16 cellular contexts compared by ENCODE assay signal in genomic region chr1:7636801-7637526, GRCh38.
DNase-seq lines count a peak whose midpoint lies in the region; ATAC-seq and TF ChIP-seq lines count a peak whose summit lies in the region.
"Had no signal": no experiment of that assay in that cellular context is flagged by ENCODE, and none has a peak within 500 bp of the region (broad histone marks: within the 10 kb centered on the region; RNA-seq: fewer than 3 reads in every experiment).

No MANE protein-coding gene starts in this region.

- peak; percentile 78 for DNase-seq in SK-N-SH
- DNase-seq in cerebellum (ENCODE audit: low spot score) = peak; percentile 78
- no peak for DNase-seq in mesendoderm
- no peak for DNase-seq in RKO (ENCODE audit: low spot score)
- no peak for DNase-seq in stimulated activated effector memory CD8-positive, alpha-beta T cell treated with anti-CD3 and anti-CD28 coated beads, Interleukin-12 subunit alpha, Interleukin-12 subunit beta, amount 100 ng/mL, for 72 hours (ENCODE audit: low spot score in 2 of 2)
- no peak for DNase-seq in activated T-cell treated with anti-CD3 and anti-CD28 coated beads, Interleukin-2, amount 50 U/mL, for 24 hours
- DNase-seq in HCEC 1CT = no peak
- DNase-seq: AML-193; Caco-2; CD8-positive, alpha-beta memory T cell; DND-41; GF-D8 had no signal

- H2BK120ac ChIP-seq in mesendoderm (ENCODE audit: low read depth, low read length) = no peak overlapping the region

- no peaks in the 10 kb centered on the region for H3K9me3 Mint-ChIP-seq in stimulated activated effector memory CD8-positive, alpha-beta T cell treated with anti-CD3 and anti-CD28 coated beads, Interleukin-12 subunit alpha, Interleukin-12 subunit beta, amount 100 ng/mL, for 72 hours
- H3K9me3 Mint-ChIP-seq in activated T-cell treated with anti-CD3 and anti-CD28 coated beads, Interleukin-2, amount 50 U/mL, for 24 hours = no peaks in the 10 kb centered on the region
- H3K9me3 Mint-ChIP-seq: CD8-positive, alpha-beta memory T cell had no signal

- no peaks in the 10 kb centered on the region for H3K4me1 Mint-ChIP-seq in stimulated activated effector memory CD8-positive, alpha-beta T cell treated with anti-CD3 and anti-CD28 coated beads, Interleukin-12 subunit alpha, Interleukin-12 subunit beta, amount 100 ng/mL, for 72 hours
- no peaks in the 10 kb centered on the region for H3K4me1 Mint-ChIP-seq in activated T-cell treated with anti-CD3 and anti-CD28 coated beads, Interleukin-2, amount 50 U/mL, for 24 hours (ENCODE audit: low read depth)
- H3K4me1 Mint-ChIP-seq: CD8-positive, alpha-beta memory T cell had no signal

- peaks cover 0 to 72% of the 10 kb centered on the region in 2 experiments; a peak in 1 of 4 replicates for H3K4me1 ChIP-seq in SK-N-SH (ENCODE audit: control insufficient read depth in 1 of 2, insufficient read depth in 2 of 2, low read depth in 1 of 2, low read length in 1 of 2)
- H3K4me1 ChIP-seq in mesendoderm (ENCODE audit: control insufficient read depth, low read depth, low read length) = no peaks in the 10 kb centered on the region
- H3K4me1 ChIP-seq: Caco-2 had no signal

- H3K36me3 ChIP-seq in SK-N-SH (replicated peaks in 1 of 2; ENCODE audit: control insufficient read depth in 1 of 2, insufficient read depth in 2 of 2, low read length in 1 of 2) = no peaks in the 10 kb centered on the region
- H3K36me3 ChIP-seq in mesendoderm (ENCODE audit: control insufficient read depth, insufficient read depth, low read length) = no peaks in the 10 kb centered on the region
- H3K36me3 ChIP-seq: BLaER1 had no signal

- no peak for TF ChIP-seq RAD21 in SK-N-SH (IDR thresholded peaks at IDR 0.05; ENCODE audit: low read length)

- no peaks in the 10 kb centered on the region for H3K79me1 ChIP-seq in mesendoderm (ENCODE audit: low read length)

- no peak overlapping the region for H3K27ac Mint-ChIP-seq in stimulated activated effector memory CD8-positive, alpha-beta T cell treated with anti-CD3 and anti-CD28 coated beads, Interleukin-12 subunit alpha, Interleukin-12 subunit beta, amount 100 ng/mL, for 72 hours
- H3K27ac Mint-ChIP-seq in activated T-cell treated with anti-CD3 and anti-CD28 coated beads, Interleukin-2, amount 50 U/mL, for 24 hours = no peak overlapping the region
- H3K27ac Mint-ChIP-seq: CD8-positive, alpha-beta memory T cell had no signal

- WGBS in SK-N-SH (ENCODE audit: low lambda C conversion rate) = 65% methylated on average over 4 of the region's 16 CpGs
- WGBS in mesendoderm (ENCODE audit: extremely low coverage, insufficient coverage, low lambda C conversion rate) = no CpG with 5 or more reads among the region's 16 CpGs

- H3K9me2 ChIP-seq in SK-N-SH = no peaks in the 10 kb centered on the region

- no peak overlapping the region for H4K8ac ChIP-seq in mesendoderm (ENCODE audit: low read depth, low read length)

- no peak for TF ChIP-seq CTCF in SK-N-SH (IDR thresholded peaks at IDR 0.05)

- H3K36me3 Mint-ChIP-seq in stimulated activated effector memory CD8-positive, alpha-beta T cell treated with anti-CD3 and anti-CD28 coated beads, Interleukin-12 subunit alpha, Interleukin-12 subunit beta, amount 100 ng/mL, for 72 hours = no peaks in the 10 kb centered on the region
- no peaks in the 10 kb centered on the region for H3K36me3 Mint-ChIP-seq in activated T-cell treated with anti-CD3 and anti-CD28 coated beads, Interleukin-2, amount 50 U/mL, for 24 hours (ENCODE audit: low read depth)
- H3K36me3 Mint-ChIP-seq: CD8-positive, alpha-beta memory T cell had no signal

- no peak overlapping the region for H2AFZ ChIP-seq in SK-N-SH (ENCODE audit: low read depth)

- POLR2A ChIA-PET in SK-N-SH (lab: Yijun Ruan, JAX) = interaction anchor here (1.1 kb wide), 1 partner anchor 79 kb away, joined by 6 read pairs; no protein-coding TSS in a partner anchor

- no peaks in the 10 kb centered on the region for H3K27me3 ChIP-seq in SK-N-SH (ENCODE audit: insufficient read depth)
- H3K27me3 ChIP-seq in mesendoderm (ENCODE audit: insufficient read depth, low read length, poor library complexity) = no peaks in the 10 kb centered on the region
- H3K27me3 ChIP-seq: BLaER1 had no signal

- H3K27ac ChIP-seq in SK-N-SH (ENCODE audit: low read depth in 2 of 2, low read length in 1 of 2) = peak overlapping the region in 1 of 2 experiments; percentile 81; a peak in 2 of 4 replicates
- no peak overlapping the region for H3K27ac ChIP-seq in mesendoderm (ENCODE audit: low read depth, low read length)
- H3K27ac ChIP-seq: 22Rv1, BLaER1, HL-60 had no signal

- TF ChIP-seq EP300 in SK-N-SH (IDR thresholded peaks at IDR 0.05; ENCODE audit: borderline replicate concordance in 1 of 2, low read depth in 1 of 2, low read length in 1 of 2) = no peak

- H3K4me3 ChIP-seq in SK-N-SH (ENCODE audit: low read depth in 2 of 2, low read length in 1 of 2) (no peak overlapping the region), mesendoderm (ENCODE audit: low read length) (no peak overlapping the region)
- H3K4me3 ChIP-seq: BLaER1 had no signal

- no peak; the same call in 2 of the 3 replicates for ATAC-seq in SK-N-SH treated with all-trans-retinoic acid at 6 μM for 48 hours
- ATAC-seq in stimulated activated effector memory CD8-positive, alpha-beta T cell treated with anti-CD3 and anti-CD28 coated beads, Interleukin-12 subunit alpha, Interleukin-12 subunit beta, amount 100 ng/mL, for 72 hours = no peak

- H2AK5ac ChIP-seq in mesendoderm (ENCODE audit: low read length) = peak overlapping the region; percentile 67

- no peaks in the 10 kb centered on the region for H3K9me3 ChIP-seq in SK-N-SH
- H3K9me3 ChIP-seq: BLaER1, Caco-2 had no signal

- H3K79me2 ChIP-seq in SK-N-SH (ENCODE audit: insufficient read depth) (no peaks in the 10 kb centered on the region), mesendoderm (ENCODE audit: control insufficient read depth, insufficient read depth, low read length) (no peaks in the 10 kb centered on the region)

- H2BK5ac ChIP-seq in mesendoderm (ENCODE audit: low read length) = no peak overlapping the region

- CTCF ChIA-PET in SK-N-SH (lab: Yijun Ruan, JAX) = interaction anchor here (1.4 to 2.1 kb wide), 2 partner anchors 11 to 567 kb away, joined by 4 to 12 read pairs; no protein-coding TSS in a partner anchor

- no peaks in the 10 kb centered on the region for H3F3A ChIP-seq in SK-N-SH (replicated peaks; ENCODE audit: insufficient read depth)

- peaks cover 26% of the 10 kb centered on the region for H3K27me3 Mint-ChIP-seq in activated T-cell treated with anti-CD3 and anti-CD28 coated beads, Interleukin-2, amount 50 U/mL, for 24 hours

- no peak overlapping the region for H3K18ac ChIP-seq in mesendoderm (ENCODE audit: low read length)

- H3K9ac ChIP-seq in SK-N-SH = no peak overlapping the region
- no peak overlapping the region for H3K9ac ChIP-seq in mesendoderm (ENCODE audit: low read length)
- H3K9ac ChIP-seq: BLaER1 had no signal

- H3K4ac ChIP-seq in mesendoderm (ENCODE audit: low read depth, low read length) = peak overlapping the region; percentile 83

- H4K20me1 ChIP-seq in SK-N-SH (ENCODE audit: insufficient read depth) = no peaks in the 10 kb centered on the region
- H4K20me1 ChIP-seq: BLaER1 had no signal

- H4K5ac ChIP-seq in mesendoderm (ENCODE audit: low read length) = no peak overlapping the region

- no peak overlapping the region for H2BK15ac ChIP-seq in mesendoderm (replicated peaks; ENCODE audit: low read depth)

- H3K4me3 Mint-ChIP-seq in stimulated activated effector memory CD8-positive, alpha-beta T cell treated with anti-CD3 and anti-CD28 coated beads, Interleukin-12 subunit alpha, Interleukin-12 subunit beta, amount 100 ng/mL, for 72 hours = no peak overlapping the region
- no peak overlapping the region for H3K4me3 Mint-ChIP-seq in activated T-cell treated with anti-CD3 and anti-CD28 coated beads, Interleukin-2, amount 50 U/mL, for 24 hours
- H3K4me3 Mint-ChIP-seq: CD8-positive, alpha-beta memory T cell had no signal

- H3K23ac ChIP-seq in mesendoderm (ENCODE audit: low read length) = no peak overlapping the region

- H3K4me2 ChIP-seq in SK-N-SH (no peak overlapping the region), mesendoderm (ENCODE audit: low read length) (no peak overlapping the region)
- H3K4me2 ChIP-seq: BLaER1 had no signal

- peak overlapping the region; percentile 62 for H3K56ac ChIP-seq in mesendoderm (ENCODE audit: low read length)

TF ChIP-seq in SK-N-SH, 30 proteins besides CTCF, POLR2A, EP300 and RAD21:
- TF ChIP-seq NRF1 (IDR thresholded peaks at IDR 0.05; ENCODE audit: low read depth, low read length) = no peak
- TF ChIP-seq FOXM1 (IDR thresholded peaks at IDR 0.05; ENCODE audit: low read depth) = no peak
- TF ChIP-seq MXI1 (IDR thresholded peaks at IDR 0.05; ENCODE audit: low read depth, low read length) = no peak
- TF ChIP-seq, protein P1, sequence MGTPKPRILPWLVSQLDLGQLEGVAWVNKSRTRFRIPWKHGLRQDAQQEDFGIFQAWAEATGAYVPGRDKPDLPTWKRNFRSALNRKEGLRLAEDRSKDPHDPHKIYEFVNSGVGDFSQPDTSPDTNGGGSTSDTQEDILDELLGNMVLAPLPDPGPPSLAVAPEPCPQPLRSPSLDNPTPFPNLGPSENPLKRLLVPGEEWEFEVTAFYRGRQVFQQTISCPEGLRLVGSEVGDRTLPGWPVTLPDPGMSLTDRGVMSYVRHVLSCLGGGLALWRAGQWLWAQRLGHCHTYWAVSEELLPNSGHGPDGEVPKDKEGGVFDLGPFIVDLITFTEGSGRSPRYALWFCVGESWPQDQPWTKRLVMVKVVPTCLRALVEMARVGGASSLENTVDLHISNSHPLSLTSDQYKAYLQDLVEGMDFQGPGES (IDR thresholded peaks at IDR 0.05; ENCODE audit: low read depth, low read length) = no peak
- TF ChIP-seq EZH2phosphoT487 (IDR thresholded peaks at IDR 0.05; ENCODE audit: borderline replicate concordance, low read depth) = no peak
TF ChIP-seq in SK-N-SH: peak in this region for 0.

TF ChIP-seq in SK-N-SH treated with all-trans-retinoic acid at 6 μM for 48 hours, 23 proteins besides CTCF, POLR2A, EP300 and RAD21 (continues in another document):
- TF ChIP-seq CSDC2 (CRISPR knock-in tag; IDR thresholded peaks at IDR 0.05) (no peak), ESRRG (CRISPR knock-in tag; IDR thresholded peaks at IDR 0.05) (no peak), BACH2 (CRISPR knock-in tag; IDR thresholded peaks at IDR 0.05; ENCODE audit: borderline replicate concordance) (no peak), GLIS3 (CRISPR knock-in tag; IDR thresholded peaks at IDR 0.05) (no peak)
- TF ChIP-seq, protein P2, sequence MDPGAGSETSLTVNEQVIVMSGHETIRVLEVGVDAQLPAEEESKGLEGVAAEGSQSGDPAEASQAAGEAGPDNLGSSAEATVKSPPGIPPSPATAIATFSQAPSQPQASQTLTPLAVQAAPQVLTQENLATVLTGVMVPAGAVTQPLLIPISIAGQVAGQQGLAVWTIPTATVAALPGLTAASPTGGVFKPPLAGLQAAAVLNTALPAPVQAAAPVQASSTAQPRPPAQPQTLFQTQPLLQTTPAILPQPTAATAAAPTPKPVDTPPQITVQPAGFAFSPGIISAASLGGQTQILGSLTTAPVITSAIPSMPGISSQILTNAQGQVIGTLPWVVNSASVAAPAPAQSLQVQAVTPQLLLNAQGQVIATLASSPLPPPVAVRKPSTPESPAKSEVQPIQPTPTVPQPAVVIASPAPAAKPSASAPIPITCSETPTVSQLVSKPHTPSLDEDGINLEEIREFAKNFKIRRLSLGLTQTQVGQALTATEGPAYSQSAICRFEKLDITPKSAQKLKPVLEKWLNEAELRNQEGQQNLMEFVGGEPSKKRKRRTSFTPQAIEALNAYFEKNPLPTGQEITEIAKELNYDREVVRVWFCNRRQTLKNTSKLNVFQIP (CRISPR knock-in tag; IDR thresholded peaks at IDR 0.05; ENCODE audit: borderline replicate concordance, low read depth) = no peak

Comparison
In these comparisons a context has a peak if more than half of its experiments do, and no peak if none do; other contexts are left out.
1. DNase-seq: peak in SK-N-SH (single experiment) and cerebellum (single experiment); none in mesendoderm (single experiment), RKO (single experiment), stimulated activated effector memory CD8-positive, alpha-beta T cell treated with anti-CD3 and anti-CD28 coated beads, Interleukin-12 subunit alpha, Interleukin-12 subunit beta, amount 100 ng/mL, for 72 hours (0 of 2), activated T-cell treated with anti-CD3 and anti-CD28 coated beads, Interleukin-2, amount 50 U/mL, for 24 hours (single experiment) and HCEC 1CT (single experiment).